ENCODE assay signal across 1 cellular context in the genomic region with DNA sequence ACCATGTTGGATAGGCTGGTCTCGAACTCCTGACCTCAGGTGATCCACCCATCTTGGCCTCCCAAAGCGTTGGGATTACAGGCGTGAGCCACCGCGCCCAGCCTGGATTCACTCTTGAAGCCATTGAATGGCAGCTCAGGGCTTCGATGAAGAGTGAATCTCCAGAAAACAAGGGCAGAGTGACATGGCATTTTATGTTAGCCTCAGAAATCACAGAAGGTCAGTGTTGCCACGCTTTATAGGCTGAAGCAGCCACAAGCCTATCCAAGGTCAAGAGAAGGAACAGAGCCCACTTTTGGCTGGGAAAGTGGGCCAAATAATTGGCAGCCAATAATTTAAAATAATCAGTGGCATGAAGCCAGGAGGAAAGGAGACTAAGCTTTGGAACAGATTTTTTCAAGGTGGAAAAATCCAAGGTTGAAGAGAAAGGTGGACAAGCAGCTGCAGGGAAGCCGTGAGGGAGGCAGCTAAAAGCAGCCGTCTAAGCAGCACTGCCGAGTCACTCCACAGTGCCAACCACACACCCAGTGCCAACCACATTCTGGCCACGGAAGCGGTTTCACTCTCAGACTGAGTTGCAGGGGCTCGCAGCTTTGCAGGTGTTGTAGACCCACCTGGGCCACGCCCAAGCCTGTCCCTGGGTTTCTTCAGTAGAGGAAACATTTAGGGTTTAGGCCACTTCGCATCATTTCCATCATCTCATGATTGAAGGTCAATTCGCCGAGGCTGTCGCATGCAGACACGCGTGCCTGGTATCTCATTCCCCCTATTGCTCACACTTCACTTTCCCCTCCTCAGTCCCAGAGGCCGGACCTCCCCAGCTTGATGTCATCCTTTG.
TF ChIP-seq lines count a peak whose summit lies in the region.

No MANE protein-coding gene starts in this region.

TF ChIP-seq in K562, 482 proteins besides CTCF, POLR2A, EP300 and RAD21:
- TF ChIP-seq MAFG (tag; conservative IDR thresholded peaks at IDR 0.05), result 0 out of 2 replicates have a peak, but pooled peaks have one; percentile 13
- TF ChIP-seq ZNF644 (tag; IDR thresholded peaks at IDR 0.05; ENCODE audit: low read depth), result no peak
- no peak for TF ChIP-seq ZKSCAN3 (CRISPR knock-in tag; IDR thresholded peaks at IDR 0.05)
- peak; percentile 14; the same call in 1 of the 2 replicates for TF ChIP-seq NFE2 (IDR thresholded peaks at IDR 0.05; ENCODE audit: low read depth)
- no peak for TF ChIP-seq FOXJ3 (CRISPR knock-in tag; IDR thresholded peaks at IDR 0.05)
- TF ChIP-seq ZFX (CRISPR knock-in tag; IDR thresholded peaks at IDR 0.05), result 0 out of 2 replicates have a peak, but pooled peaks have one; percentile 15
- no peak for TF ChIP-seq CEBPB (tag; IDR thresholded peaks at IDR 0.05)
